1 cellular context compared by ENCODE assay signal in genomic region chr12:57456145-57456700, GRCh38.
TF ChIP-seq lines count a peak whose summit lies in the region.

No MANE protein-coding gene starts in this region.

TF ChIP-seq in H1, 55 proteins besides CTCF, POLR2A, EP300 and RAD21:
- TF ChIP-seq TAF7 (optimal IDR thresholded peaks at IDR 0.05; ENCODE audit: borderline replicate concordance, low read depth, low read length) = peak; percentile 25
- peak; percentile 91 for TF ChIP-seq MAX (IDR thresholded peaks at IDR 0.05)
- peak; percentile 15 for TF ChIP-seq KDM4A (IDR thresholded peaks at IDR 0.05; ENCODE audit: low read depth, low read length, severe bottlenecking)
- TF ChIP-seq, protein P1, sequence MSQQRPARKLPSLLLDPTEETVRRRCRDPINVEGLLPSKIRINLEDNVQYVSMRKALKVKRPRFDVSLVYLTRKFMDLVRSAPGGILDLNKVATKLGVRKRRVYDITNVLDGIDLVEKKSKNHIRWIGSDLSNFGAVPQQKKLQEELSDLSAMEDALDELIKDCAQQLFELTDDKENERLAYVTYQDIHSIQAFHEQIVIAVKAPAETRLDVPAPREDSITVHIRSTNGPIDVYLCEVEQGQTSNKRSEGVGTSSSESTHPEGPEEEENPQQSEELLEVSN (IDR thresholded peaks at IDR 0.05) = peak; percentile 83
- peak; percentile 32; the same call in 1 of the 2 replicates for TF ChIP-seq TAF1 (IDR thresholded peaks at IDR 0.05; ENCODE audit: low read depth, low read length)
- no peak for TF ChIP-seq SIX5 (IDR thresholded peaks at IDR 0.05; ENCODE audit: low read depth, low read length)
- TF ChIP-seq POU5F1 (IDR thresholded peaks at IDR 0.05; ENCODE audit: low read depth, low read length) = no peak
- no peak for TF ChIP-seq RBBP5 (IDR thresholded peaks at IDR 0.05; ENCODE audit: borderline replicate concordance, low read depth, low read length)
- 0 out of 4 replicates have a peak, but pooled peaks of 1 of the 2 experiments have one; percentile 8 for TF ChIP-seq SIN3A (conservative IDR thresholded peaks at IDR 0.05 in 1 of 2, IDR thresholded peaks at IDR 0.05 in 1 of 2; ENCODE audit: low read depth in 1 of 2, low read length in 2 of 2)
- peak; percentile 63 for TF ChIP-seq TEAD4 (IDR thresholded peaks at IDR 0.05; ENCODE audit: low read depth, low read length)
- TF ChIP-seq RFX5 (IDR thresholded peaks at IDR 0.05; ENCODE audit: borderline replicate concordance, low read depth, low read length) = no peak
- TF ChIP-seq HDAC2 (IDR thresholded peaks at IDR 0.05; ENCODE audit: borderline replicate concordance in 1 of 2, low read depth in 2 of 2, low read length in 2 of 2) = 0 out of 4 replicates have a peak, but pooled peaks of 1 of the 2 experiments have one; percentile 50
- TF ChIP-seq JUND (IDR thresholded peaks at IDR 0.05; ENCODE audit: low read length) = no peak
- TF ChIP-seq, protein P2, sequence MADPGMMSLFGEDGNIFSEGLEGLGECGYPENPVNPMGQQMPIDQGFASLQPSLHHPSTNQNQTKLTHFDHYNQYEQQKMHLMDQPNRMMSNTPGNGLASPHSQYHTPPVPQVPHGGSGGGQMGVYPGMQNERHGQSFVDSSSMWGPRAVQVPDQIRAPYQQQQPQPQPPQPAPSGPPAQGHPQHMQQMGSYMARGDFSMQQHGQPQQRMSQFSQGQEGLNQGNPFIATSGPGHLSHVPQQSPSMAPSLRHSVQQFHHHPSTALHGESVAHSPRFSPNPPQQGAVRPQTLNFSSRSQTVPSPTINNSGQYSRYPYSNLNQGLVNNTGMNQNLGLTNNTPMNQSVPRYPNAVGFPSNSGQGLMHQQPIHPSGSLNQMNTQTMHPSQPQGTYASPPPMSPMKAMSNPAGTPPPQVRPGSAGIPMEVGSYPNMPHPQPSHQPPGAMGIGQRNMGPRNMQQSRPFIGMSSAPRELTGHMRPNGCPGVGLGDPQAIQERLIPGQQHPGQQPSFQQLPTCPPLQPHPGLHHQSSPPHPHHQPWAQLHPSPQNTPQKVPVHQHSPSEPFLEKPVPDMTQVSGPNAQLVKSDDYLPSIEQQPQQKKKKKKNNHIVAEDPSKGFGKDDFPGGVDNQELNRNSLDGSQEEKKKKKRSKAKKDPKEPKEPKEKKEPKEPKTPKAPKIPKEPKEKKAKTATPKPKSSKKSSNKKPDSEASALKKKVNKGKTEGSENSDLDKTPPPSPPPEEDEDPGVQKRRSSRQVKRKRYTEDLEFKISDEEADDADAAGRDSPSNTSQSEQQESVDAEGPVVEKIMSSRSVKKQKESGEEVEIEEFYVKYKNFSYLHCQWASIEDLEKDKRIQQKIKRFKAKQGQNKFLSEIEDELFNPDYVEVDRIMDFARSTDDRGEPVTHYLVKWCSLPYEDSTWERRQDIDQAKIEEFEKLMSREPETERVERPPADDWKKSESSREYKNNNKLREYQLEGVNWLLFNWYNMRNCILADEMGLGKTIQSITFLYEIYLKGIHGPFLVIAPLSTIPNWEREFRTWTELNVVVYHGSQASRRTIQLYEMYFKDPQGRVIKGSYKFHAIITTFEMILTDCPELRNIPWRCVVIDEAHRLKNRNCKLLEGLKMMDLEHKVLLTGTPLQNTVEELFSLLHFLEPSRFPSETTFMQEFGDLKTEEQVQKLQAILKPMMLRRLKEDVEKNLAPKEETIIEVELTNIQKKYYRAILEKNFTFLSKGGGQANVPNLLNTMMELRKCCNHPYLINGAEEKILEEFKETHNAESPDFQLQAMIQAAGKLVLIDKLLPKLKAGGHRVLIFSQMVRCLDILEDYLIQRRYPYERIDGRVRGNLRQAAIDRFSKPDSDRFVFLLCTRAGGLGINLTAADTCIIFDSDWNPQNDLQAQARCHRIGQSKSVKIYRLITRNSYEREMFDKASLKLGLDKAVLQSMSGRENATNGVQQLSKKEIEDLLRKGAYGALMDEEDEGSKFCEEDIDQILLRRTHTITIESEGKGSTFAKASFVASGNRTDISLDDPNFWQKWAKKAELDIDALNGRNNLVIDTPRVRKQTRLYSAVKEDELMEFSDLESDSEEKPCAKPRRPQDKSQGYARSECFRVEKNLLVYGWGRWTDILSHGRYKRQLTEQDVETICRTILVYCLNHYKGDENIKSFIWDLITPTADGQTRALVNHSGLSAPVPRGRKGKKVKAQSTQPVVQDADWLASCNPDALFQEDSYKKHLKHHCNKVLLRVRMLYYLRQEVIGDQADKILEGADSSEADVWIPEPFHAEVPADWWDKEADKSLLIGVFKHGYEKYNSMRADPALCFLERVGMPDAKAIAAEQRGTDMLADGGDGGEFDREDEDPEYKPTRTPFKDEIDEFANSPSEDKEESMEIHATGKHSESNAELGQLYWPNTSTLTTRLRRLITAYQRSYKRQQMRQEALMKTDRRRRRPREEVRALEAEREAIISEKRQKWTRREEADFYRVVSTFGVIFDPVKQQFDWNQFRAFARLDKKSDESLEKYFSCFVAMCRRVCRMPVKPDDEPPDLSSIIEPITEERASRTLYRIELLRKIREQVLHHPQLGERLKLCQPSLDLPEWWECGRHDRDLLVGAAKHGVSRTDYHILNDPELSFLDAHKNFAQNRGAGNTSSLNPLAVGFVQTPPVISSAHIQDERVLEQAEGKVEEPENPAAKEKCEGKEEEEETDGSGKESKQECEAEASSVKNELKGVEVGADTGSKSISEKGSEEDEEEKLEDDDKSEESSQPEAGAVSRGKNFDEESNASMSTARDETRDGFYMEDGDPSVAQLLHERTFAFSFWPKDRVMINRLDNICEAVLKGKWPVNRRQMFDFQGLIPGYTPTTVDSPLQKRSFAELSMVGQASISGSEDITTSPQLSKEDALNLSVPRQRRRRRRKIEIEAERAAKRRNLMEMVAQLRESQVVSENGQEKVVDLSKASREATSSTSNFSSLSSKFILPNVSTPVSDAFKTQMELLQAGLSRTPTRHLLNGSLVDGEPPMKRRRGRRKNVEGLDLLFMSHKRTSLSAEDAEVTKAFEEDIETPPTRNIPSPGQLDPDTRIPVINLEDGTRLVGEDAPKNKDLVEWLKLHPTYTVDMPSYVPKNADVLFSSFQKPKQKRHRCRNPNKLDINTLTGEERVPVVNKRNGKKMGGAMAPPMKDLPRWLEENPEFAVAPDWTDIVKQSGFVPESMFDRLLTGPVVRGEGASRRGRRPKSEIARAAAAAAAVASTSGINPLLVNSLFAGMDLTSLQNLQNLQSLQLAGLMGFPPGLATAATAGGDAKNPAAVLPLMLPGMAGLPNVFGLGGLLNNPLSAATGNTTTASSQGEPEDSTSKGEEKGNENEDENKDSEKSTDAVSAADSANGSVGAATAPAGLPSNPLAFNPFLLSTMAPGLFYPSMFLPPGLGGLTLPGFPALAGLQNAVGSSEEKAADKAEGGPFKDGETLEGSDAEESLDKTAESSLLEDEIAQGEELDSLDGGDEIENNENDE (IDR thresholded peaks at IDR 0.05; ENCODE audit: insufficient replicate concordance, low read length) = no peak
- TF ChIP-seq YY1 (IDR thresholded peaks at IDR 0.05; ENCODE audit: low read depth, low read length) = 0 out of 2 replicates have a peak, but pooled peaks have one; percentile 22
- peak; percentile 47; the same call in 1 of the 2 replicates for TF ChIP-seq CREB1 (IDR thresholded peaks at IDR 0.05)
- no peak for TF ChIP-seq CBX5 (IDR thresholded peaks at IDR 0.05; ENCODE audit: low read depth, low read length)
- TF ChIP-seq SP4 (IDR thresholded peaks at IDR 0.05; ENCODE audit: low read length) = no peak
- TF ChIP-seq EGR1 (IDR thresholded peaks at IDR 0.05; ENCODE audit: borderline replicate concordance, low read depth, low read length) = 0 out of 2 replicates have a peak, but pooled peaks have one; percentile 15
- TF ChIP-seq KDM1A (IDR thresholded peaks at IDR 0.05; ENCODE audit: borderline replicate concordance, low read length) = peak; percentile 23; the same call in 1 of the 2 replicates
- no peak for TF ChIP-seq ATF3 (IDR thresholded peaks at IDR 0.05; ENCODE audit: insufficient read depth, low read depth, low read length)
- TF ChIP-seq SIRT6 (IDR thresholded peaks at IDR 0.05; ENCODE audit: low read length) = no peak
- TF ChIP-seq SP1 (IDR thresholded peaks at IDR 0.05; ENCODE audit: low read depth, low read length) = 0 out of 2 replicates have a peak, but pooled peaks have one; percentile 30
TF ChIP-seq in H1: peak in this region for 13.
